In genomic region chr18:43919565-43919964, GRCh38 we compare ENCODE assay signal across 21 cellular contexts.
DNase-seq lines count a peak whose midpoint lies in the region; FAIRE-seq and TF ChIP-seq lines count a peak whose summit lies in the region.
"Had no signal": no experiment of that assay in that cellular context is flagged by ENCODE, and none has a peak within 500 bp of the region (broad histone marks: within the 10 kb centered on the region; RNA-seq: fewer than 3 reads in every experiment).

No MANE protein-coding gene starts in this region.

- H3K27me3 ChIP-seq in adipocyte (replicated peaks; ENCODE audit: control insufficient read depth, insufficient read depth, low read length) (no peaks in the 10 kb centered on the region), esophagus muscularis mucosa (no peaks in the 10 kb centered on the region)
- H3K27me3 ChIP-seq: cardiac muscle cell, MG63, upper lobe of left lung had no signal

- no peaks in the 10 kb centered on the region for H3K36me3 Mint-ChIP-seq in mesothelial cell of epicardium
- H3K36me3 Mint-ChIP-seq: activated naive CD8-positive, alpha-beta T cell; CD8-positive, alpha-beta memory T cell; T-cell had no signal

- no peaks in the 10 kb centered on the region for H3K9me3 Mint-ChIP-seq in mesothelial cell of epicardium

- H3K4me3 Mint-ChIP-seq in mesothelial cell of epicardium, result no peak overlapping the region
- H3K4me3 Mint-ChIP-seq: activated naive CD8-positive, alpha-beta T cell; activated T-cell treated with anti-CD3 and anti-CD28 coated beads, Interleukin-2, amount 50 U/mL, for 4 hours; CD8-positive, alpha-beta memory T cell; T-cell had no signal

- peak overlapping the region; percentile 6 for H3K27ac Mint-ChIP-seq in mesothelial cell of epicardium
- H3K27ac Mint-ChIP-seq: activated naive CD8-positive, alpha-beta T cell; CD8-positive, alpha-beta memory T cell; T-cell had no signal

- no peak overlapping the region for H3K9ac ChIP-seq in adipocyte (ENCODE audit: low read length)

- peak; percentile 92 for DNase-seq in DMS53 (lab: John Stamatoyannopoulos, UW)
- DNase-seq in NCI-H2029 treated with DMSO at 0.1 percent for 48 hours (lab: John Stamatoyannopoulos, UW), result peak; percentile 40
- peak; percentile 5 for DNase-seq in adipocyte (ENCODE audit: low read depth)
- no peak for DNase-seq in mesothelial cell of epicardium (ENCODE audit: low spot score in 2 of 2, unreplicated experiment in 2 of 2)
- DNase-seq in RCC 7860 (ENCODE audit: low spot score), result no peak
- DNase-seq in T-helper 2 cell, result no peak
- no peak for DNase-seq in esophagus muscularis mucosa (ENCODE audit: extremely low spot score)
- no peak for DNase-seq in GM12891 (ENCODE audit: insufficient read length, low spot score)
- DNase-seq: activated CD4-positive, alpha-beta T cell treated with anti-CD3 and anti-CD28 coated beads, Interleukin-2, amount 50 U/mL, for 48 hours; activated T-cell treated with anti-CD3 and anti-CD28 coated beads, Interleukin-2, amount 50 U/mL, for 4 hours; CD8-positive, alpha-beta memory T cell; dorsolateral prefrontal cortex; left ventricle myocardium superior; MG63; NCI-H2171 treated with DMSO at 0.1 percent for 48 hours; stomach; T-cell; upper lobe of left lung had no signal

- H3K4me1 ChIP-seq in adipocyte (ENCODE audit: control insufficient read depth, insufficient read depth, low read length) (peaks cover 10% of the 10 kb centered on the region), esophagus muscularis mucosa (no peaks in the 10 kb centered on the region)
- H3K4me1 ChIP-seq: upper lobe of left lung had no signal

- TF ChIP-seq EP300 in esophagus muscularis mucosa (IDR thresholded peaks at IDR 0.05), result no peak

- FAIRE-seq in RCC 7860 (lab: Jason Lieb, UNC) (no peak), GM12891 (lab: Jason Lieb, UNC) (no peak)
- FAIRE-seq: H54 had no signal

- H3K9me3 ChIP-seq in adipocyte (ENCODE audit: control insufficient read depth, low read length) (no peaks in the 10 kb centered on the region), esophagus muscularis mucosa (no peaks in the 10 kb centered on the region)
- H3K9me3 ChIP-seq: MG63, stomach, upper lobe of left lung had no signal

- H3K27me3 Mint-ChIP-seq in mesothelial cell of epicardium (ENCODE audit: low read depth), result peaks cover 2% of the 10 kb centered on the region
- H3K27me3 Mint-ChIP-seq: activated naive CD8-positive, alpha-beta T cell; CD8-positive, alpha-beta memory T cell; T-cell had no signal

- intact Hi-C loops in esophagus muscularis mucosa (cut with DNase I), result no loop called here

- H3K36me3 ChIP-seq in adipocyte (ENCODE audit: control insufficient read depth, insufficient read depth, low read length, severe bottlenecking), result no peaks in the 10 kb centered on the region
- no peaks in the 10 kb centered on the region for H3K36me3 ChIP-seq in esophagus muscularis mucosa
- H3K36me3 ChIP-seq: cardiac muscle cell, MG63, stomach, upper lobe of left lung had no signal

- no peak overlapping the region for H3K4me3 ChIP-seq in adipocyte (ENCODE audit: low read length)
- no peak overlapping the region for H3K4me3 ChIP-seq in esophagus muscularis mucosa
- H3K4me3 ChIP-seq: cardiac muscle cell, dorsolateral prefrontal cortex, MG63, stomach, upper lobe of left lung had no signal

- H3K27ac ChIP-seq in esophagus muscularis mucosa (replicated peaks in 1 of 4), result no peak overlapping the region
- H3K27ac ChIP-seq: cardiac muscle cell, dorsolateral prefrontal cortex, stomach, upper lobe of left lung had no signal

- TF ChIP-seq POLR2A in esophagus muscularis mucosa (IDR thresholded peaks at IDR 0.05; ENCODE audit: low read depth) (no peak), GM12891 (IDR thresholded peaks at IDR 0.05; ENCODE audit: low read depth, low read length) (no peak)

- peaks cover 7% of the 10 kb centered on the region for H3K4me1 Mint-ChIP-seq in mesothelial cell of epicardium
- H3K4me1 Mint-ChIP-seq: CD8-positive, alpha-beta memory T cell; T-cell had no signal

- TF ChIP-seq CTCF in mesothelial cell of epicardium (IDR thresholded peaks at IDR 0.05; ENCODE audit: unreplicated experiment) (no peak), esophagus muscularis mucosa (IDR thresholded peaks at IDR 0.05) (no peak)

TF ChIP-seq in GM12891, 5 proteins besides CTCF, POLR2A, EP300 and RAD21:
- no peak for TF ChIP-seq TAF1 (IDR thresholded peaks at IDR 0.05; ENCODE audit: low read depth, low read length)
- TF ChIP-seq POU2F2 (IDR thresholded peaks at IDR 0.05; ENCODE audit: low read depth, low read length), result no peak
- no peak for TF ChIP-seq SPI1 (IDR thresholded peaks at IDR 0.05; ENCODE audit: low read depth, low read length)
- TF ChIP-seq POLR2AphosphoS5 (IDR thresholded peaks at IDR 0.05; ENCODE audit: low read depth, low read length), result no peak
- no peak for TF ChIP-seq PAX5 (IDR thresholded peaks at IDR 0.05; ENCODE audit: insufficient read depth, low read length, severe bottlenecking)

Comparison
In these comparisons a context has a peak if more than half of its experiments do, and no peak if none do; other contexts are left out.
1. DNase-seq: peak in DMS53 (single experiment), NCI-H2029 treated with DMSO at 0.1 percent for 48 hours (single experiment) and adipocyte (single experiment); none in mesothelial cell of epicardium (0 of 2), RCC 7860 (single experiment), T-helper 2 cell (0 of 5), esophagus muscularis mucosa (single experiment) and GM12891 (single experiment).